In genomic region chr12:26845057-26845666, GRCh38 we compare ENCODE assay signal across 8 cellular contexts. TPM values are rescaled to one million over a fixed set of nuclear protein-coding genes. Genes with fewer than 3 reads are reported as not detected.
DNase-seq lines count a peak whose midpoint lies in the region; ATAC-seq and TF ChIP-seq lines count a peak whose summit lies in the region.

No MANE protein-coding gene starts in this region.

- TF ChIP-seq CTCF in HFFc6 (IDR thresholded peaks at IDR 0.05) (peak; percentile 88), WTC11 (IDR thresholded peaks at IDR 0.05) (peak; percentile 49), cardiac muscle cell (IDR thresholded peaks at IDR 0.05; ENCODE audit: low read depth, low read length) (peak; percentile 69)

- no peaks in the 10 kb centered on the region for H3K9me3 ChIP-seq in cardiac muscle cell (ENCODE audit: low read depth)

- CTCF ChIA-PET in WTC11 (lab: Charles Lee): interaction anchor here (0.7 to 3.1 kb wide), 4 partner anchors 12 to 43 kb away, joined by 3 to 18 read pairs (median 4); partner anchors contain the start of gene ITPR2

- peaks cover 26% of the 10 kb centered on the region for H3K4me1 Mint-ChIP-seq in HFFc6 (ENCODE audit: low read depth)
- no peaks in the 10 kb centered on the region for H3K4me1 Mint-ChIP-seq in WTC11

- POLR2A ChIA-PET in WTC11 (lab: Charles Lee): no interaction called here

- H3K4me3 Mint-ChIP-seq in HFFc6 (no peak overlapping the region), WTC11 (no peak overlapping the region)

- H3K4me1 ChIP-seq in cardiac muscle cell (ENCODE audit: low read depth): peaks cover 20% of the 10 kb centered on the region

- DNase-seq in CD1c-positive myeloid dendritic cell (ENCODE audit: extremely low spot score): peak; percentile 42
- DNase-seq in HFFc6: peak; percentile 17
- DNase-seq in WTC11 (ENCODE audit: low spot score): peak; percentile 67
- peak; percentile 58 to 76 for DNase-seq in cardiac muscle cell (ENCODE audit: low read depth in 1 of 2, low spot score in 1 of 2)
- DNase-seq in sciatic nerve (ENCODE audit: low spot score): peak; percentile 80
- DNase-seq in effector CD4-positive, alpha-beta T cell: no peak

- H3K36me3 Mint-ChIP-seq in HFFc6 (ENCODE audit: low read depth): no peaks in the 10 kb centered on the region
- H3K36me3 Mint-ChIP-seq in WTC11: no peaks in the 10 kb centered on the region; the same call in none of the 2 replicates

- no peak overlapping the region for H3K4me3 ChIP-seq in cardiac muscle cell

- H3K27ac ChIP-seq in cardiac muscle cell: no peak overlapping the region

- H3K27me3 Mint-ChIP-seq in HFFc6 (ENCODE audit: insufficient read depth): peaks cover 8% of the 10 kb centered on the region; the same call in 1 of the 2 replicates
- no peaks in the 10 kb centered on the region; the same call in 1 of the 2 replicates for H3K27me3 Mint-ChIP-seq in WTC11 (ENCODE audit: low read depth)

- H3K36me3 ChIP-seq in cardiac muscle cell: no peaks in the 10 kb centered on the region

- intact Hi-C loops in sciatic nerve (cut with DNase I): no loop called here

- no peak overlapping the region for H3K27ac Mint-ChIP-seq in HFFc6
- no peak overlapping the region for H3K27ac Mint-ChIP-seq in WTC11

- no peaks in the 10 kb centered on the region for H3K27me3 ChIP-seq in cardiac muscle cell

- H3K9me3 Mint-ChIP-seq in HFFc6: no peaks in the 10 kb centered on the region
- peaks cover 1% of the 10 kb centered on the region for H3K9me3 Mint-ChIP-seq in WTC11

- ATAC-seq in WTC11 (peak; percentile 85), sciatic nerve (peak; percentile 78), HG02884 (IDR thresholded peaks at IDR 0.05; ENCODE audit: unreplicated experiment) (no peak), GM18867 (IDR thresholded peaks at IDR 0.05; ENCODE audit: unreplicated experiment) (no peak)

TF ChIP-seq in WTC11, 78 proteins besides CTCF, POLR2A, EP300 and RAD21 (continues in another document):
- no peak for TF ChIP-seq ATF6 (CRISPR knock-in tag; IDR thresholded peaks at IDR 0.05)
- TF ChIP-seq FOXP4 (CRISPR knock-in tag; IDR thresholded peaks at IDR 0.05): no peak
- no peak for TF ChIP-seq PRRX2 (CRISPR knock-in tag; IDR thresholded peaks at IDR 0.05)
- TF ChIP-seq USF1 (CRISPR knock-in tag; IDR thresholded peaks at IDR 0.05): no peak
- TF ChIP-seq NFATC4 (CRISPR knock-in tag; IDR thresholded peaks at IDR 0.05): no peak
- no peak for TF ChIP-seq ETV6 (CRISPR knock-in tag; IDR thresholded peaks at IDR 0.05)
- no peak for TF ChIP-seq RORB (CRISPR knock-in tag; IDR thresholded peaks at IDR 0.05)
- no peak for TF ChIP-seq FOXJ3 (CRISPR knock-in tag; IDR thresholded peaks at IDR 0.05; ENCODE audit: borderline replicate concordance)
- TF ChIP-seq ARID4B (CRISPR knock-in tag; IDR thresholded peaks at IDR 0.05; ENCODE audit: borderline replicate concordance): no peak
- no peak for TF ChIP-seq TP53 (CRISPR knock-in tag; IDR thresholded peaks at IDR 0.05)
- TF ChIP-seq ZNF121 (CRISPR knock-in tag; IDR thresholded peaks at IDR 0.05): no peak
- TF ChIP-seq ZNF416 (CRISPR knock-in tag; IDR thresholded peaks at IDR 0.05): no peak
- TF ChIP-seq ZNF425 (CRISPR knock-in tag; conservative IDR thresholded peaks at IDR 0.05): no peak
- TF ChIP-seq ZNF263 (CRISPR knock-in tag; IDR thresholded peaks at IDR 0.05; ENCODE audit: low read depth): no peak
- TF ChIP-seq CREB1 (CRISPR knock-in tag; IDR thresholded peaks at IDR 0.05): no peak

RNA-seq across cellular contexts. Expression of gene ITPR2, which starts 12.2 kb away (rescaled TPM):
- 1 to 10 TPM; 6.9 to 8.4 (median 7.6) TPM for total RNA-seq in HFFc6 (2021; fragmentation: NEBNext Ultra II Directional; extraction: Animal tissue kit (Norgen Biotek cat#: 25700))
- total RNA-seq in WTC11 (2021) (32.2 to 50.7 TPM (median 34.2 TPM) in 3 replicates), cardiac muscle cell (1.6 and 4.8 TPM in 2 replicates), sciatic nerve (71.7 TPM)
- polyA plus RNA-seq in cardiac muscle cell: 1.3 and 5.1 TPM in 2 replicates

Comparison
In these comparisons a context has a peak if more than half of its experiments do, and no peak if none do; other contexts are left out.
1. ATAC-seq: peak in WTC11 (single experiment) and sciatic nerve (single experiment); none in HG02884 (single experiment) and GM18867 (single experiment).
2. Peak in every context shown above with its lines, with median percentiles within 50 percentile points of each other: CTCF ChIP-seq.